Comparison of ENCODE assay signal across 19 cellular contexts in genomic region chrX:103107836-103108235, GRCh38. TPM values are rescaled to one million over a fixed set of nuclear protein-coding genes. Genes with fewer than 3 reads are reported as not detected.
DNase-seq lines count a peak whose midpoint lies in the region; ATAC-seq and TF ChIP-seq lines count a peak whose summit lies in the region.
"Had no signal": no experiment of that assay in that cellular context is flagged by ENCODE, and none has a peak within 500 bp of the region (broad histone marks: within the 10 kb centered on the region; RNA-seq: fewer than 3 reads in every experiment).

No MANE protein-coding gene starts in this region.

- no peaks in the 10 kb centered on the region for H3K27me3 Mint-ChIP-seq in activated T-helper 2 cell treated with anti-CD3 and anti-CD28 coated beads, Interferon-gamma antibody, Interleukin-2, Interleukin-4, amounts not matched to agents 10 μg/mL and 5 μg/mL and 100 μg/mL, durations not matched to agents 14 hours and 24 hours and 36 hours (ENCODE audit: low read depth)
- H3K27me3 Mint-ChIP-seq: CD4-positive, alpha-beta memory T cell had no signal

- no peaks in the 10 kb centered on the region for H3K36me3 ChIP-seq in brain microvascular endothelial cell (replicated peaks)
- H3K36me3 ChIP-seq: BLaER1 had no signal

- DNase-seq in AG09309 (ENCODE audit: low read depth) = peak; percentile 4
- peak; percentile 30 for DNase-seq in amniotic stem cell (lab: John Stamatoyannopoulos, UW)
- DNase-seq in brain microvascular endothelial cell = peak; percentile 28
- DNase-seq in fibroblast of the aortic adventitia (ENCODE audit: low read depth) = peak; percentile 80
- no peak for DNase-seq in NCI-H82 (lab: John Stamatoyannopoulos, UW)
- no peak for DNase-seq in activated T-helper 2 cell treated with anti-CD3 and anti-CD28 coated beads, Interferon-gamma antibody, Interleukin-2, Interleukin-4, amounts not matched to agents 10 μg/mL and 5 μg/mL and 100 μg/mL, durations not matched to agents 14 hours and 24 hours and 36 hours (ENCODE audit: low spot score)
- DNase-seq in SIG-M5 treated with dmso at 0.1 percent for 504 hours (lab: John Stamatoyannopoulos, UW; ENCODE audit: unreplicated experiment) = no peak
- DNase-seq: CD4-positive, alpha-beta memory T cell; DMS153; DMS79; GF-D8; H9 had no signal

- no peak overlapping the region for H3K27ac ChIP-seq in brain microvascular endothelial cell
- H3K27ac ChIP-seq: 22Rv1, A549, BLaER1 had no signal

- no peaks in the 10 kb centered on the region for H3K36me3 Mint-ChIP-seq in activated T-helper 2 cell treated with anti-CD3 and anti-CD28 coated beads, Interferon-gamma antibody, Interleukin-2, Interleukin-4, amounts not matched to agents 10 μg/mL and 5 μg/mL and 100 μg/mL, durations not matched to agents 14 hours and 24 hours and 36 hours (ENCODE audit: low read depth)
- H3K36me3 Mint-ChIP-seq: CD14-positive monocyte; CD4-positive, alpha-beta memory T cell had no signal

- peaks cover 7% of the 10 kb centered on the region for H3K9me3 Mint-ChIP-seq in activated T-helper 2 cell treated with anti-CD3 and anti-CD28 coated beads, Interferon-gamma antibody, Interleukin-2, Interleukin-4, amounts not matched to agents 10 μg/mL and 5 μg/mL and 100 μg/mL, durations not matched to agents 14 hours and 24 hours and 36 hours

- intact Hi-C loops in activated T-helper 2 cell treated with anti-CD3 and anti-CD28 coated beads, Interferon-gamma antibody, Interleukin-2, Interleukin-4, amounts not matched to agents 10 μg/mL and 5 μg/mL and 100 μg/mL, durations not matched to agents 14 hours and 24 hours and 36 hours (cut with micrococcal nuclease) = no loop called here

- ATAC-seq in HG03139 (IDR thresholded peaks at IDR 0.05; ENCODE audit: unreplicated experiment) = no peak
- ATAC-seq: A549 had no signal

- H3K27ac Mint-ChIP-seq in activated T-helper 2 cell treated with anti-CD3 and anti-CD28 coated beads, Interferon-gamma antibody, Interleukin-2, Interleukin-4, amounts not matched to agents 10 μg/mL and 5 μg/mL and 100 μg/mL, durations not matched to agents 14 hours and 24 hours and 36 hours = no peak overlapping the region
- H3K27ac Mint-ChIP-seq: CD14-positive monocyte; CD4-positive, alpha-beta memory T cell; H9 had no signal

- in situ Hi-C loops in brain microvascular endothelial cell (cut with HindIII; ENCODE audit: low pct_ligation_motif_present, low sequenced_read_pairs) = no loop called here

- no peaks in the 10 kb centered on the region for H3K4me1 Mint-ChIP-seq in activated T-helper 2 cell treated with anti-CD3 and anti-CD28 coated beads, Interferon-gamma antibody, Interleukin-2, Interleukin-4, amounts not matched to agents 10 μg/mL and 5 μg/mL and 100 μg/mL, durations not matched to agents 14 hours and 24 hours and 36 hours (ENCODE audit: low read depth)
- H3K4me1 Mint-ChIP-seq: CD14-positive monocyte; CD4-positive, alpha-beta memory T cell; H9 had no signal

- H3K4me3 ChIP-seq in AG09309 (ENCODE audit: control insufficient read depth, low read depth, low read length) (no peak overlapping the region), brain microvascular endothelial cell (ENCODE audit: low read depth, low read length) (no peak overlapping the region), fibroblast of the aortic adventitia (ENCODE audit: low read depth, low read length) (no peak overlapping the region)
- H3K4me3 ChIP-seq: A549, BLaER1 had no signal

- no peak overlapping the region for H3K4me3 Mint-ChIP-seq in activated T-helper 2 cell treated with anti-CD3 and anti-CD28 coated beads, Interferon-gamma antibody, Interleukin-2, Interleukin-4, amounts not matched to agents 10 μg/mL and 5 μg/mL and 100 μg/mL, durations not matched to agents 14 hours and 24 hours and 36 hours (ENCODE audit: low read depth)
- H3K4me3 Mint-ChIP-seq: CD14-positive monocyte; CD4-positive, alpha-beta memory T cell; H9 had no signal

- TF ChIP-seq CTCF in AG09309 (IDR thresholded peaks at IDR 0.05; ENCODE audit: control insufficient read depth, insufficient read depth, low read depth, low read length, missing control alignments) (no peak), brain microvascular endothelial cell (IDR thresholded peaks at IDR 0.05; ENCODE audit: low read depth, low read length, missing control alignments) (no peak), fibroblast of the aortic adventitia (IDR thresholded peaks at IDR 0.05; ENCODE audit: insufficient read depth, low read length) (no peak)

- no peaks in the 10 kb centered on the region for H3K27me3 ChIP-seq in brain microvascular endothelial cell (replicated peaks)
- H3K27me3 ChIP-seq: BLaER1 had no signal

RNA-seq across cellular contexts. Expression of gene NXF3, which starts 14.9 kb away (rescaled TPM):
- 1.6 TPM in 1 of 2 replicates, not detected in the other for total RNA-seq in fibroblast of the aortic adventitia (ENCODE audit: low replicate concordance)
- total RNA-seq in activated T-helper 2 cell treated with anti-CD3 and anti-CD28 coated beads, Interferon-gamma antibody, Interleukin-2, Interleukin-4, amounts not matched to agents 10 μg/mL and 5 μg/mL and 100 μg/mL, durations not matched to agents 14 hours and 24 hours and 36 hours = not detected in 2 replicates
- total RNA-seq: CD4-positive, alpha-beta memory T cell; H1; H9; HT-29 had no signal

RNA-seq across cellular contexts. Expression of gene BEX1, which starts 43.9 kb away (rescaled TPM):
- 0.36 TPM in 1 of 2 replicates, not detected in the other for total RNA-seq in fibroblast of the aortic adventitia (ENCODE audit: low replicate concordance)
- total RNA-seq in activated T-helper 2 cell treated with anti-CD3 and anti-CD28 coated beads, Interferon-gamma antibody, Interleukin-2, Interleukin-4, amounts not matched to agents 10 μg/mL and 5 μg/mL and 100 μg/mL, durations not matched to agents 14 hours and 24 hours and 36 hours = not detected in 2 replicates
- total RNA-seq: CD4-positive, alpha-beta memory T cell; HT-29 had no signal

Comparison
In these comparisons a context has a peak if more than half of its experiments do, and no peak if none do; other contexts are left out.
1. DNase-seq: peak in AG09309 (single experiment), amniotic stem cell (single experiment), brain microvascular endothelial cell (single experiment) and fibroblast of the aortic adventitia (single experiment); none in NCI-H82 (single experiment), activated T-helper 2 cell treated with anti-CD3 and anti-CD28 coated beads, Interferon-gamma antibody, Interleukin-2, Interleukin-4, amounts not matched to agents 10 μg/mL and 5 μg/mL and 100 μg/mL, durations not matched to agents 14 hours and 24 hours and 36 hours (single experiment) and SIG-M5 treated with dmso at 0.1 percent for 504 hours (single experiment).